1 cellular context compared by ENCODE assay signal in the genomic region with DNA sequence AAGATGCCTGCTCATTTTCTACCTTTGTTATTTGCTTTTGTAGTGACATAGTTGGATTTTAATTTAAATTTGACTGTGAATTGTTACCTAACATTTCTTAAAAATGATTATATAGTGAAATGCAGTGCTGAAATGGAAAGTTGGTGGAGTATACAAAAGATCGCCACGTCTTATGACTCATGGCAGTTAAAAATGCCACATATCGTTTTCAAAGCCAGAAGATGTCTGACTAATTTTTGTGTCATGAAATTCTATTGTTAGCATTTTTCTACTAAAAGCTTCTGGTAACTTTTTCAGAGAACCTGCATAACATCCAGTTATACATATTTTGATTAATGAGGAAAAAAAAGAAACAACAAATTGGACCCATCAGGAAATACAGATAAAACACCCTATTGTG.
TF ChIP-seq lines count a peak whose summit lies in the region.

No MANE protein-coding gene starts in this region.

TF ChIP-seq in SK-N-SH, 30 proteins besides CTCF, POLR2A, EP300 and RAD21 (continued from another document):
- TF ChIP-seq, protein P1, sequence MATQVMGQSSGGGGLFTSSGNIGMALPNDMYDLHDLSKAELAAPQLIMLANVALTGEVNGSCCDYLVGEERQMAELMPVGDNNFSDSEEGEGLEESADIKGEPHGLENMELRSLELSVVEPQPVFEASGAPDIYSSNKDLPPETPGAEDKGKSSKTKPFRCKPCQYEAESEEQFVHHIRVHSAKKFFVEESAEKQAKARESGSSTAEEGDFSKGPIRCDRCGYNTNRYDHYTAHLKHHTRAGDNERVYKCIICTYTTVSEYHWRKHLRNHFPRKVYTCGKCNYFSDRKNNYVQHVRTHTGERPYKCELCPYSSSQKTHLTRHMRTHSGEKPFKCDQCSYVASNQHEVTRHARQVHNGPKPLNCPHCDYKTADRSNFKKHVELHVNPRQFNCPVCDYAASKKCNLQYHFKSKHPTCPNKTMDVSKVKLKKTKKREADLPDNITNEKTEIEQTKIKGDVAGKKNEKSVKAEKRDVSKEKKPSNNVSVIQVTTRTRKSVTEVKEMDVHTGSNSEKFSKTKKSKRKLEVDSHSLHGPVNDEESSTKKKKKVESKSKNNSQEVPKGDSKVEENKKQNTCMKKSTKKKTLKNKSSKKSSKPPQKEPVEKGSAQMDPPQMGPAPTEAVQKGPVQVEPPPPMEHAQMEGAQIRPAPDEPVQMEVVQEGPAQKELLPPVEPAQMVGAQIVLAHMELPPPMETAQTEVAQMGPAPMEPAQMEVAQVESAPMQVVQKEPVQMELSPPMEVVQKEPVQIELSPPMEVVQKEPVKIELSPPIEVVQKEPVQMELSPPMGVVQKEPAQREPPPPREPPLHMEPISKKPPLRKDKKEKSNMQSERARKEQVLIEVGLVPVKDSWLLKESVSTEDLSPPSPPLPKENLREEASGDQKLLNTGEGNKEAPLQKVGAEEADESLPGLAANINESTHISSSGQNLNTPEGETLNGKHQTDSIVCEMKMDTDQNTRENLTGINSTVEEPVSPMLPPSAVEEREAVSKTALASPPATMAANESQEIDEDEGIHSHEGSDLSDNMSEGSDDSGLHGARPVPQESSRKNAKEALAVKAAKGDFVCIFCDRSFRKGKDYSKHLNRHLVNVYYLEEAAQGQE (IDR thresholded peaks at IDR 0.05; ENCODE audit: low read depth, low read length): peak; percentile 64
- TF ChIP-seq TCF12 (IDR thresholded peaks at IDR 0.05) (peak; percentile 81), EZH2phosphoT487 (IDR thresholded peaks at IDR 0.05; ENCODE audit: borderline replicate concordance, low read depth) (no peak), RXRA (IDR thresholded peaks at IDR 0.05; ENCODE audit: borderline replicate concordance, low read depth) (no peak)
